2 cellular contexts compared by ENCODE assay signal in genomic region chr12:93178154-93178878, GRCh38.
TF ChIP-seq lines count a peak whose summit lies in the region.

No MANE protein-coding gene starts in this region.

TF ChIP-seq in SK-N-SH, 30 proteins besides CTCF, POLR2A, EP300 and RAD21 (continued from another document):
- no peak for TF ChIP-seq GABPA (IDR thresholded peaks at IDR 0.05; ENCODE audit: low read depth)
- TF ChIP-seq TCF12 (IDR thresholded peaks at IDR 0.05) = no peak
TF ChIP-seq in SK-N-SH: peak in this region for 0.

TF ChIP-seq in SK-N-SH treated with all-trans-retinoic acid at 6 μM for 48 hours, 23 proteins besides CTCF, POLR2A, EP300 and RAD21 (continued from another document):
- TF ChIP-seq ARNTL (CRISPR knock-in tag; IDR thresholded peaks at IDR 0.05; ENCODE audit: borderline replicate concordance, low read depth) = no peak
